Comparison of ENCODE assay signal across 20 cellular contexts in genomic region chr6:149845549-149845948, GRCh38. TPM values are rescaled to one million over a fixed set of nuclear protein-coding genes. Genes with fewer than 3 reads are reported as not detected.
"Had no signal": no experiment of that assay in that cellular context is flagged by ENCODE, and none has a peak within 500 bp of the region (broad histone marks: within the 10 kb centered on the region; RNA-seq: fewer than 3 reads in every experiment).

No MANE protein-coding gene starts in this region.

- H3K4me2 ChIP-seq: neural progenitor cell had no signal

- H3K4me1 Mint-ChIP-seq: stimulated activated naive B cell treated with anti-CD40 and anti-IgM and Interleukin-4, amounts not matched to agents 10 μg/mL and 1 μg/mL and 100 μg/mL, for 72 hours had no signal

- H3K9me3 Mint-ChIP-seq: activated CD4-positive, alpha-beta T cell treated with anti-CD3 and anti-CD28 coated beads, Interleukin-2, amount 10 ng/mL, durations not matched to agents 7 days and 5 days; activated T-cell treated with anti-CD3 and anti-CD28 coated beads, Interleukin-2, amount 50 U/mL, for 4 hours; neural progenitor cell; stimulated activated naive B cell treated with anti-CD40 and anti-IgM and Interleukin-4, amounts not matched to agents 10 μg/mL and 1 μg/mL and 100 μg/mL, for 72 hours had no signal

- H2AFZ ChIP-seq: neural progenitor cell had no signal

- H3K4me3 Mint-ChIP-seq: activated CD4-positive, alpha-beta T cell treated with anti-CD3 and anti-CD28 coated beads, Interleukin-2, amount 10 ng/mL, durations not matched to agents 7 days and 5 days; activated CD8-positive, alpha-beta T cell treated with anti-CD3 and anti-CD28 coated beads, Interleukin-2, amount 10 ng/mL, durations not matched to agents 7 days and 5 days; activated T-cell treated with anti-CD3 and anti-CD28 coated beads, Interleukin-2, amount 50 U/mL, for 4 hours; neural progenitor cell; stimulated activated naive B cell treated with anti-CD40 and anti-IgM and Interleukin-4, amounts not matched to agents 10 μg/mL and 1 μg/mL and 100 μg/mL, for 72 hours had no signal

- H3K9me3 ChIP-seq: breast epithelium, heart right ventricle, left lung, ovary, sigmoid colon had no signal

- H3K36me3 ChIP-seq: breast epithelium, left lung, neural progenitor cell, ovary had no signal

- H3K27ac Mint-ChIP-seq: activated CD4-positive, alpha-beta T cell treated with anti-CD3 and anti-CD28 coated beads, Interleukin-2, amount 10 ng/mL, durations not matched to agents 7 days and 5 days; activated CD8-positive, alpha-beta T cell treated with anti-CD3 and anti-CD28 coated beads, Interleukin-2, amount 10 ng/mL, durations not matched to agents 7 days and 5 days; stimulated activated naive B cell treated with anti-CD40 and anti-IgM and Interleukin-4, amounts not matched to agents 10 μg/mL and 1 μg/mL and 100 μg/mL, for 72 hours had no signal

- DNase-seq: activated CD4-positive, alpha-beta T cell treated with anti-CD3 and anti-CD28 coated beads, Interleukin-2, amount 10 ng/mL, durations not matched to agents 7 days and 5 days; activated CD8-positive, alpha-beta T cell treated with anti-CD3 and anti-CD28 coated beads, Interleukin-2, amount 10 ng/mL, durations not matched to agents 7 days and 5 days; activated effector memory CD4-positive, alpha-beta T cell treated with Interleukin-2 at 50 U/mL for 16 hours; activated naive CD4-positive, alpha-beta T cell treated with anti-CD3 and anti-CD28 coated beads, Interleukin-2, amount 50 U/mL, for 16 hours; activated T-cell treated with anti-CD3 and anti-CD28 coated beads, Interleukin-2, amount 50 U/mL, for 4 hours; aorta; effector CD4-positive, alpha-beta T cell; heart right ventricle; ovary; stimulated activated naive B cell treated with anti-CD40 and anti-IgM and Interleukin-4, amounts not matched to agents 10 μg/mL and 1 μg/mL and 100 μg/mL, for 72 hours; T-helper 1 cell; T-helper 9 cell had no signal

- H3K36me3 Mint-ChIP-seq: stimulated activated naive B cell treated with anti-CD40 and anti-IgM and Interleukin-4, amounts not matched to agents 10 μg/mL and 1 μg/mL and 100 μg/mL, for 72 hours had no signal

- H3K27me3 ChIP-seq: breast epithelium, heart right ventricle, left lung, neural progenitor cell, ovary, sigmoid colon had no signal

- ATAC-seq: activated CD4-positive, CD25-positive, alpha-beta regulatory T cell treated with anti-CD3 and anti-CD28 coated beads, Interleukin-2, amount 50 U/mL, for 24 hours; activated CD8-positive, alpha-beta T cell treated with anti-CD3 and anti-CD28 coated beads, Interleukin-2, amount 10 ng/mL, durations not matched to agents 7 days and 5 days; activated T-cell treated with anti-CD3 and anti-CD28 coated beads, Interleukin-2, amount 50 U/mL, for 4 hours; stimulated activated naive B cell treated with anti-CD40 and anti-IgM and Interleukin-4, amounts not matched to agents 10 μg/mL and 1 μg/mL and 100 μg/mL, for 72 hours had no signal

- H3K4me3 ChIP-seq: breast epithelium, heart right ventricle, left lung, neural progenitor cell, ovary, sigmoid colon had no signal

- H3K27ac ChIP-seq: breast epithelium, heart right ventricle, left lung, neural progenitor cell, ovary had no signal

- H3K4me1 ChIP-seq: neural progenitor cell had no signal

- H3K9ac ChIP-seq: neural progenitor cell had no signal

RNA-seq across cellular contexts. Expression of gene RAET1E, which starts 52.4 kb away (rescaled TPM):
- total RNA-seq: activated CD4-positive, alpha-beta T cell treated with anti-CD3 and anti-CD28 coated beads, Interleukin-2, amount 10 ng/mL, durations not matched to agents 7 days and 5 days; activated CD8-positive, alpha-beta T cell treated with anti-CD3 and anti-CD28 coated beads, Interleukin-2, amount 10 ng/mL, durations not matched to agents 7 days and 5 days; activated T-cell treated with anti-CD3 and anti-CD28 coated beads, Interleukin-2, amount 50 U/mL, for 4 hours; kidney epithelial cell; lung microvascular endothelial cell; mononuclear cell had no signal
